ENCODE assay signal across 10 cellular contexts in genomic region chr1:113870778-113871177, GRCh38. TPM values are rescaled to one million over a fixed set of nuclear protein-coding genes. Genes with fewer than 3 reads are reported as not detected.
DNase-seq lines count a peak whose midpoint lies in the region; ATAC-seq and TF ChIP-seq lines count a peak whose summit lies in the region.
"Had no signal": no experiment of that assay in that cellular context is flagged by ENCODE, and none has a peak within 500 bp of the region (broad histone marks: within the 10 kb centered on the region; RNA-seq: fewer than 3 reads in every experiment).

No MANE protein-coding gene starts in this region.

- H3K36me3 Mint-ChIP-seq in activated T-cell treated with anti-CD3 and anti-CD28 coated beads, Interleukin-2, amount 50 U/mL, for 4 hours (ENCODE audit: insufficient read depth) = peaks cover 16% of the 10 kb centered on the region
- H3K36me3 Mint-ChIP-seq in central memory CD8-positive, alpha-beta T cell (ENCODE audit: insufficient read depth) = peaks cover 15% of the 10 kb centered on the region

- no peaks in the 10 kb centered on the region for H3K9me2 ChIP-seq in OCI-LY7 (ENCODE audit: insufficient read depth, low read length)

- no peaks in the 10 kb centered on the region for H4K20me1 ChIP-seq in OCI-LY7 (ENCODE audit: insufficient read depth, low read length)

- H3K4me1 Mint-ChIP-seq in activated T-cell treated with anti-CD3 and anti-CD28 coated beads, Interleukin-2, amount 50 U/mL, for 4 hours (ENCODE audit: low read depth) = peaks cover 78% of the 10 kb centered on the region
- peaks cover 78% of the 10 kb centered on the region for H3K4me1 Mint-ChIP-seq in central memory CD8-positive, alpha-beta T cell

- peaks cover 29% of the 10 kb centered on the region for H3K36me3 ChIP-seq in OCI-LY7 (ENCODE audit: insufficient read depth, low read length)
- no peaks in the 10 kb centered on the region for H3K36me3 ChIP-seq in thoracic aorta
- H3K36me3 ChIP-seq: sigmoid colon had no signal

- peak overlapping the region; percentile 90 for H3K4me3 Mint-ChIP-seq in activated T-cell treated with anti-CD3 and anti-CD28 coated beads, Interleukin-2, amount 50 U/mL, for 4 hours
- H3K4me3 Mint-ChIP-seq in central memory CD8-positive, alpha-beta T cell = peak overlapping the region; percentile 86

- H3K27ac ChIP-seq in OCI-LY7 (ENCODE audit: low read depth, low read length, poor library complexity, severe bottlenecking) = peak overlapping the region; percentile 93
- H3K27ac ChIP-seq in thoracic aorta = no peak overlapping the region
- H3K27ac ChIP-seq: sigmoid colon had no signal

- H3K79me2 ChIP-seq in OCI-LY7 (ENCODE audit: insufficient read depth, low read depth, low read length) = peaks cover 57% of the 10 kb centered on the region

- no peaks in the 10 kb centered on the region for H3K9me3 ChIP-seq in OCI-LY7 (ENCODE audit: low read length)
- H3K9me3 ChIP-seq in thoracic aorta = no peaks in the 10 kb centered on the region
- H3K9me3 ChIP-seq: sigmoid colon had no signal

- CTCF ChIA-PET in OCI-LY7 (lab: Charles Lee; ENCODE audit: unreplicated experiment) = interaction anchor here (0.7 to 2.5 kb wide), 3 partner anchors 11 to 76 kb away, joined by 3 to 10 read pairs (median 3); no protein-coding TSS in a partner anchor

- peak overlapping the region; percentile 78 for H3K4me2 ChIP-seq in OCI-LY7 (ENCODE audit: low read length)

- no peak overlapping the region for H2AFZ ChIP-seq in OCI-LY7 (ENCODE audit: low read length)

- H3K4me3 ChIP-seq in OCI-LY7 (ENCODE audit: low read depth, low read length, poor library complexity, severe bottlenecking) (peak overlapping the region; percentile 77), thoracic aorta (peak overlapping the region; percentile 56)

- peaks cover 3% of the 10 kb centered on the region for H3K9me3 Mint-ChIP-seq in activated T-cell treated with anti-CD3 and anti-CD28 coated beads, Interleukin-2, amount 50 U/mL, for 4 hours
- H3K9me3 Mint-ChIP-seq in central memory CD8-positive, alpha-beta T cell = no peaks in the 10 kb centered on the region

- no peak for ATAC-seq in activated T-cell treated with anti-CD3 and anti-CD28 coated beads, Interleukin-2, amount 50 U/mL, for 4 hours
- ATAC-seq in central memory CD8-positive, alpha-beta T cell (replicated peaks; ENCODE audit: extremely low read depth, poor library complexity, severe bottlenecking) = no peak
- ATAC-seq in thoracic aorta (ENCODE audit: insufficient number of reproducible peaks, low FRiP score, low read depth) (no peak), HG03442 (IDR thresholded peaks at IDR 0.05; ENCODE audit: unreplicated experiment) (no peak), HG03469 (IDR thresholded peaks at IDR 0.05; ENCODE audit: unreplicated experiment) (no peak)

- no peak for TF ChIP-seq CTCF in OCI-LY7 (conservative IDR thresholded peaks at IDR 0.05; ENCODE audit: low read length)
- TF ChIP-seq CTCF in thoracic aorta (IDR thresholded peaks at IDR 0.05) = no peak

- H3K27me3 Mint-ChIP-seq in activated T-cell treated with anti-CD3 and anti-CD28 coated beads, Interleukin-2, amount 50 U/mL, for 4 hours (ENCODE audit: low read depth) = no peaks in the 10 kb centered on the region
- H3K27me3 Mint-ChIP-seq in central memory CD8-positive, alpha-beta T cell = no peaks in the 10 kb centered on the region

- peak overlapping the region; percentile 78 for H3K27ac Mint-ChIP-seq in central memory CD8-positive, alpha-beta T cell (ENCODE audit: low read depth)

- intact Hi-C loops in OCI-LY7 (cut with micrococcal nuclease; ENCODE audit: unreplicated experiment) = loop anchor here (1.0 to 5.0 kb wide), 4 partner anchors 33 to 60 kb away; partner anchors contain the start of genes DCLRE1B and RSBN1

- POLR2A ChIA-PET in OCI-LY7 (lab: Charles Lee) = interaction anchor here (0.9 to 3.5 kb wide), 11 partner anchors 11 to 1156 kb away, joined by 3 to 57 read pairs (median 4); partner anchors contain the start of genes AP4B1, BCL2L15, PPM1J and RSBN1

- DNase-seq in activated T-cell treated with anti-CD3 and anti-CD28 coated beads, Interleukin-2, amount 50 U/mL, for 4 hours = no peak
- no peak for DNase-seq in activated T-cell treated with anti-CD3 and anti-CD28 coated beads, Interleukin-2, amount 50 U/mL, for 1 hour
- peak; percentile 68 for DNase-seq in OCI-LY7 (ENCODE audit: low spot score)
- DNase-seq in central memory CD8-positive, alpha-beta T cell (ENCODE audit: low spot score in 2 of 2) = no peak
- no peak for DNase-seq in thoracic aorta (ENCODE audit: low spot score)
- DNase-seq in HCEC 1CT = no peak
- DNase-seq: NCI-H2029 treated with DMSO at 0.1 percent for 48 hours, sigmoid colon had no signal

- BruUV-seq in OCI-LY7 (replicated peaks; lab: Mats Ljungman, UMichigan) = no TSS peak

- no peaks in the 10 kb centered on the region for H3K27me3 ChIP-seq in thoracic aorta (replicated peaks; ENCODE audit: insufficient read depth)
- H3K27me3 ChIP-seq: sigmoid colon had no signal

- peaks cover 62% of the 10 kb centered on the region for H3K4me1 ChIP-seq in OCI-LY7 (ENCODE audit: insufficient read depth, low read length, poor library complexity, severe bottlenecking)
- peaks cover 0 to 14% of the 10 kb centered on the region in 2 donors for H3K4me1 ChIP-seq in thoracic aorta (ENCODE audit: control insufficient read depth in 1 of 2, low read depth in 2 of 2)
- H3K4me1 ChIP-seq: sigmoid colon had no signal

RNA-seq across cellular contexts. Expression of gene PTPN22, which starts 0.7 kb away (rescaled TPM):
- 10 to 100 TPM; 39.9 to 49.3 (median 46.8) TPM for total RNA-seq in activated T-cell treated with anti-CD3 and anti-CD28 coated beads, Interleukin-2, amount 50 U/mL, for 4 hours
- 27.5 and 29.4 TPM in 2 replicates for total RNA-seq in OCI-LY7 (2014; rRNA removed; shearing (Covaris generic))
- 53.5 and 63.0 TPM in 2 replicates for total RNA-seq in OCI-LY7 (2022)
- total RNA-seq in thoracic aorta = 1 to 10 TPM; 6.6 to 8.1 TPM

RNA-seq across cellular contexts. Expression of gene BCL2L15, which starts 16.6 kb away (rescaled TPM):
- total RNA-seq in activated T-cell treated with anti-CD3 and anti-CD28 coated beads, Interleukin-2, amount 50 U/mL, for 4 hours = 1 to 10 TPM in 2 of 3 donors, under 1 TPM in 1; 0.74 to 1.6 (median 1.4) TPM
- 0.46 and 0.82 TPM in 2 replicates for total RNA-seq in OCI-LY7 (2014; rRNA removed; shearing (Covaris generic))
- total RNA-seq in OCI-LY7 (2022) (1.1 and 1.5 TPM in 2 replicates), thoracic aorta (1 to 10 TPM in 1 of 2 donors, under 1 TPM in 1; 0.14 to 1.7 TPM)

RNA-seq across cellular contexts. Expression of gene AP4B1, which starts 33.8 kb away (rescaled TPM):
- total RNA-seq in activated T-cell treated with anti-CD3 and anti-CD28 coated beads, Interleukin-2, amount 50 U/mL, for 4 hours = 10 to 100 TPM; 32.2 to 36.3 (median 32.3) TPM
- total RNA-seq in OCI-LY7 (2014; rRNA removed; shearing (Covaris generic)) = 37.7 and 45.3 TPM in 2 replicates
- total RNA-seq in OCI-LY7 (2022) (40.5 and 42.5 TPM in 2 replicates), thoracic aorta (10 to 100 TPM in 1 of 2 donors, 1 to 10 TPM in 1; 7.0 to 47.2 TPM)

RNA-seq across cellular contexts. Expression of gene DCLRE1B, which starts 34.3 kb away (rescaled TPM):
- 10 to 100 TPM; 22.0 to 23.2 (median 22.2) TPM for total RNA-seq in activated T-cell treated with anti-CD3 and anti-CD28 coated beads, Interleukin-2, amount 50 U/mL, for 4 hours
- 17.3 and 20.1 TPM in 2 replicates for total RNA-seq in OCI-LY7 (2014; rRNA removed; shearing (Covaris generic))
- total RNA-seq in OCI-LY7 (2022) = 20.8 and 20.9 TPM in 2 replicates
- 1 to 10 TPM; 3.2 to 4.4 TPM for total RNA-seq in thoracic aorta

RNA-seq across cellular contexts. Expression of gene HIPK1, which starts 58.3 kb away (rescaled TPM):
- total RNA-seq in activated T-cell treated with anti-CD3 and anti-CD28 coated beads, Interleukin-2, amount 50 U/mL, for 4 hours = 10 to 100 TPM; 63.6 to 67.1 (median 63.6) TPM
- total RNA-seq in OCI-LY7 (2014; rRNA removed; shearing (Covaris generic)) = 17.3 and 20.4 TPM in 2 replicates
- total RNA-seq in OCI-LY7 (2022) = 50.2 and 52.6 TPM in 2 replicates
- 10 to 100 TPM; 47.4 to 59.1 TPM for total RNA-seq in thoracic aorta
